In genomic region chr3:136852180-136852579, GRCh38 we compare ENCODE assay signal across 34 cellular contexts.
"Had no signal": no experiment of that assay in that cellular context is flagged by ENCODE, and none has a peak within 500 bp of the region (broad histone marks: within the 10 kb centered on the region; RNA-seq: fewer than 3 reads in every experiment).

No MANE protein-coding gene starts in this region.

- DNase-seq: activated B cell treated with CpG ODN at 0.5 μM for 24 hours; activated CD4-positive, alpha-beta T cell treated with anti-CD3 and anti-CD28 coated beads for 4 hours; activated CD4-positive, alpha-beta T cell treated with anti-CD3 and anti-CD28 coated beads, Interleukin-2, amount 50 U/mL, for 4 hours; activated CD4-positive, CD25-positive, alpha-beta regulatory T cell treated with anti-CD3 and anti-CD28 coated beads, Interleukin-2, amount 50 U/mL, for 72 hours; activated CD8-positive, alpha-beta T cell treated with anti-CD3 and anti-CD28 coated beads for 36 hours; activated effector memory CD4-positive, alpha-beta T cell treated with anti-CD3 and anti-CD28 coated beads, Interleukin-2, amount 50 U/mL, for 16 hours; activated naive CD4-positive, alpha-beta T cell; activated naive CD4-positive, alpha-beta T cell treated with anti-CD3 and anti-CD28 coated beads, Interleukin-2, amount 50 U/mL, for 16 hours; activated naive CD8-positive, alpha-beta T cell treated with anti-CD3 and anti-CD28 coated beads for 36 hours; activated T-cell treated with anti-CD3 and anti-CD28 coated beads, Interleukin-2, amount 50 U/mL, for 1 hour; activated T-cell treated with anti-CD3 and anti-CD28 coated beads, Interleukin-2, amount 50 U/mL, for 72 hours; amygdala; MM.1S; MV-4-11; NCI-H1092; NCI-H1436 treated with DMSO at 0.1 percent for 48 hours; NCI-H1694 treated with DMSO at 0.1 percent for 48 hours; NCI-H2029; NCI-H2227 treated with DMSO at 0.1 percent for 48 hours; NCI-H524 treated with DMSO at 0.1 percent for 48 hours; PC-3; Peyer's patch; SIG-M5; SW 1271; T-helper 1 cell; T-helper 2 cell; T-helper 9 cell had no signal

- H3K4me3 ChIP-seq: ascending aorta, cardiac muscle cell, Peyer's patch had no signal

- H3K27ac ChIP-seq: ascending aorta, cardiac muscle cell, KMS-11, Peyer's patch, RWPE1, VCaP had no signal

- ATAC-seq: activated CD8-positive, alpha-beta T cell treated with anti-CD3 and anti-CD28 coated beads for 36 hours; activated T-cell treated with anti-CD3 and anti-CD28 coated beads, Interleukin-2, amount 50 U/mL, for 72 hours; activated T-helper 17 cell treated with anti-CD3 and anti-CD28 coated beads, Interleukin-2, amount 50 U/mL, for 72 hours; PC-3; Right ventricle myocardium inferior had no signal

- H3K9me3 ChIP-seq: ascending aorta, Peyer's patch had no signal

- H3K4me1 ChIP-seq: ascending aorta, Peyer's patch had no signal

- H3K27me3 ChIP-seq: ascending aorta, cardiac muscle cell, Peyer's patch had no signal

- H3K36me3 ChIP-seq: cardiac muscle cell, Peyer's patch had no signal
